Comparison of ENCODE assay signal across 16 cellular contexts in genomic region chr14:85421166-85421877, GRCh38.
A peak's percentile ranks its signal among the peaks of the same experiment; 100 is the strongest.
DNase-seq lines count a peak whose midpoint lies in the region; TF ChIP-seq lines count a peak whose summit lies in the region.
"Had no signal": no experiment of that assay in that cellular context is flagged by ENCODE, and none has a peak within 500 bp of the region (broad histone marks: within the 10 kb centered on the region; RNA-seq: fewer than 3 reads in every experiment).

No MANE protein-coding gene starts in this region.

- H3K4me2 ChIP-seq in Loucy (ENCODE audit: low read depth, low read length, poor library complexity, severe bottlenecking) (no peak overlapping the region), mammary epithelial cell (ENCODE audit: insufficient read depth, low read depth, low read length) (no peak overlapping the region)

- no peaks in the 10 kb centered on the region for H3K9me2 ChIP-seq in Loucy (replicated peaks; ENCODE audit: low read depth, low read length)

- H3K9me3 ChIP-seq in Loucy (ENCODE audit: insufficient read depth, low read depth, low read length) (no peaks in the 10 kb centered on the region), mammary epithelial cell (replicated peaks; ENCODE audit: insufficient read depth, low read length) (no peaks in the 10 kb centered on the region)
- H3K9me3 ChIP-seq: heart left ventricle, testis had no signal

- H3K27me3 Mint-ChIP-seq in T-helper 2 cell treated with Interferon-gamma antibody and Interleukin-4, amounts not matched to agents 5 μg/mL and 100 μg/mL, for 36 hours (ENCODE audit: low read depth), result no peaks in the 10 kb centered on the region

- H3K4me3 ChIP-seq in Loucy (ENCODE audit: low read length, poor library complexity, severe bottlenecking) (no peak overlapping the region), mammary epithelial cell (replicated peaks in 1 of 3; ENCODE audit: insufficient read depth in 1 of 3, low read depth in 2 of 3, low read length in 3 of 3) (no peak overlapping the region)
- H3K4me3 ChIP-seq: heart left ventricle, testis had no signal

- H3K9ac ChIP-seq in Loucy (ENCODE audit: low read depth, low read length, poor library complexity, severe bottlenecking), result no peak overlapping the region
- H3K9ac ChIP-seq in mammary epithelial cell (ENCODE audit: insufficient read depth, low read length), result no peak overlapping the region

- H3K79me2 ChIP-seq in Loucy (ENCODE audit: insufficient read depth, low read length) (no peaks in the 10 kb centered on the region), mammary epithelial cell (ENCODE audit: insufficient read depth, low read length) (no peaks in the 10 kb centered on the region)

- no peak overlapping the region for H3K4me3 Mint-ChIP-seq in T-helper 2 cell treated with Interferon-gamma antibody and Interleukin-4, amounts not matched to agents 5 μg/mL and 100 μg/mL, for 36 hours

- H3K36me3 Mint-ChIP-seq in T-helper 2 cell treated with Interferon-gamma antibody and Interleukin-4, amounts not matched to agents 5 μg/mL and 100 μg/mL, for 36 hours (ENCODE audit: low read depth), result no peaks in the 10 kb centered on the region

- no TSS peak for BruUV-seq in mammary epithelial cell (replicated peaks; lab: Mats Ljungman, UMichigan)

- DNase-seq in Daoy (ENCODE audit: low read depth) (peak; percentile 41), mammary epithelial cell (peak; percentile 90), kidney tubule cell (ENCODE audit: low spot score) (peak; percentile 82), NCI-H748 treated with DMSO at 0.1 percent for 48 hours (lab: John Stamatoyannopoulos, UW) (no peak)
- no peak for DNase-seq in T-helper 2 cell treated with Interferon-gamma antibody and Interleukin-4, amounts not matched to agents 5 μg/mL and 100 μg/mL, for 36 hours (ENCODE audit: low spot score)
- DNase-seq in activated CD8-positive, alpha-beta memory T cell treated with anti-CD3 and anti-CD28 coated beads for 24 hours, result no peak
- no peak for DNase-seq in effector CD4-positive, alpha-beta T cell
- DNase-seq: activated CD4-positive, CD25-positive, alpha-beta regulatory T cell treated with anti-CD3 and anti-CD28 coated beads, Interleukin-2, amount 50 U/mL, for 72 hours; activated T-cell treated with anti-CD3 and anti-CD28 coated beads, Interleukin-2, amount 50 U/mL, for 48 hours; anterior cingulate cortex; heart left ventricle; KG1; NCI-H187 treated with DMSO at 0.1 percent for 48 hours; NCI-H82; testis had no signal

- in situ Hi-C loops in mammary epithelial cell (cut with MboI; ENCODE audit: low sequenced_read_pairs in 2 of 2), result loop anchor here in 1 of 2 donors (25.0 kb wide), 1 partner anchor 184 kb away; no protein-coding TSS in a partner anchor

- H3K27ac ChIP-seq in mammary epithelial cell (ENCODE audit: insufficient read depth, low read depth, low read length), result peak overlapping the region; percentile 72
- H3K27ac ChIP-seq: heart left ventricle, testis had no signal

- no peaks in the 10 kb centered on the region for H3F3A ChIP-seq in Loucy (ENCODE audit: low read depth)

- CTCF ChIA-PET in mammary epithelial cell (lab: Charles Lee; ENCODE audit: low non-redundant PET), result no interaction called here

- H3K36me3 ChIP-seq in Loucy (ENCODE audit: insufficient read depth, low read length) (no peaks in the 10 kb centered on the region), mammary epithelial cell (ENCODE audit: insufficient read depth, low read length) (no peaks in the 10 kb centered on the region)
- H3K36me3 ChIP-seq: heart left ventricle had no signal

- H2AFZ ChIP-seq in Loucy (ENCODE audit: low read length) (peak overlapping the region; percentile 54; the same call in 1 of the 2 replicates), mammary epithelial cell (ENCODE audit: low read depth, low read length) (peak overlapping the region; percentile 19)

- H4K20me1 ChIP-seq in Loucy (ENCODE audit: insufficient read depth, low read length, poor library complexity, severe bottlenecking), result no peaks in the 10 kb centered on the region
- H4K20me1 ChIP-seq in mammary epithelial cell (ENCODE audit: insufficient read depth, low read length), result no peaks in the 10 kb centered on the region

- peaks cover 50% of the 10 kb centered on the region for H3K4me1 ChIP-seq in Loucy (ENCODE audit: insufficient read depth, low read length, poor library complexity, severe bottlenecking)
- H3K4me1 ChIP-seq in mammary epithelial cell (ENCODE audit: insufficient read depth, low read length), result peaks cover 42% of the 10 kb centered on the region

- no peaks in the 10 kb centered on the region for H3K27me3 ChIP-seq in Loucy (ENCODE audit: insufficient read depth, low read length, poor library complexity, severe bottlenecking)
- no peaks in the 10 kb centered on the region for H3K27me3 ChIP-seq in mammary epithelial cell (ENCODE audit: insufficient read depth, low read length)
- H3K27me3 ChIP-seq: heart left ventricle, testis had no signal

- intact Hi-C loops in mammary epithelial cell (cut with micrococcal nuclease), result loop anchor here (1.0 kb wide), 1 partner anchor 19 kb away; no protein-coding TSS in a partner anchor

- no peak overlapping the region for H3K27ac Mint-ChIP-seq in T-helper 2 cell treated with Interferon-gamma antibody and Interleukin-4, amounts not matched to agents 5 μg/mL and 100 μg/mL, for 36 hours

- H3K4me1 Mint-ChIP-seq in T-helper 2 cell treated with Interferon-gamma antibody and Interleukin-4, amounts not matched to agents 5 μg/mL and 100 μg/mL, for 36 hours (ENCODE audit: low read depth), result no peaks in the 10 kb centered on the region

- WGBS in mammary epithelial cell (ENCODE audit: low coverage, missing lambda C conversion rate), result 47% methylated on average over 2 of the region's 3 CpGs

- H3K9me3 Mint-ChIP-seq in T-helper 2 cell treated with Interferon-gamma antibody and Interleukin-4, amounts not matched to agents 5 μg/mL and 100 μg/mL, for 36 hours, result peaks cover 4% of the 10 kb centered on the region

- TF ChIP-seq CTCF in Loucy (conservative IDR thresholded peaks at IDR 0.05; ENCODE audit: low read length), result no peak
- no peak for TF ChIP-seq CTCF in mammary epithelial cell (conservative IDR thresholded peaks at IDR 0.05 in 1 of 2, IDR thresholded peaks at IDR 0.05 in 1 of 2; ENCODE audit: extremely low read depth in 1 of 2, insufficient read depth in 1 of 2, low read depth in 1 of 2, low read length in 2 of 2)

- dilution Hi-C loops in mammary epithelial cell (cut with HindIII; ENCODE audit: low sequenced_read_pairs), result no loop called here

Comparison
In these comparisons a context has a peak if more than half of its experiments do, and no peak if none do; other contexts are left out.
1. DNase-seq: peak in Daoy (single experiment), mammary epithelial cell (single experiment) and kidney tubule cell (single experiment); none in T-helper 2 cell treated with Interferon-gamma antibody and Interleukin-4, amounts not matched to agents 5 μg/mL and 100 μg/mL, for 36 hours (single experiment), activated CD8-positive, alpha-beta memory T cell treated with anti-CD3 and anti-CD28 coated beads for 24 hours (single experiment), effector CD4-positive, alpha-beta T cell (single experiment) and NCI-H748 treated with DMSO at 0.1 percent for 48 hours (single experiment).